7 cellular contexts compared by ENCODE assay signal in the genomic region with DNA sequence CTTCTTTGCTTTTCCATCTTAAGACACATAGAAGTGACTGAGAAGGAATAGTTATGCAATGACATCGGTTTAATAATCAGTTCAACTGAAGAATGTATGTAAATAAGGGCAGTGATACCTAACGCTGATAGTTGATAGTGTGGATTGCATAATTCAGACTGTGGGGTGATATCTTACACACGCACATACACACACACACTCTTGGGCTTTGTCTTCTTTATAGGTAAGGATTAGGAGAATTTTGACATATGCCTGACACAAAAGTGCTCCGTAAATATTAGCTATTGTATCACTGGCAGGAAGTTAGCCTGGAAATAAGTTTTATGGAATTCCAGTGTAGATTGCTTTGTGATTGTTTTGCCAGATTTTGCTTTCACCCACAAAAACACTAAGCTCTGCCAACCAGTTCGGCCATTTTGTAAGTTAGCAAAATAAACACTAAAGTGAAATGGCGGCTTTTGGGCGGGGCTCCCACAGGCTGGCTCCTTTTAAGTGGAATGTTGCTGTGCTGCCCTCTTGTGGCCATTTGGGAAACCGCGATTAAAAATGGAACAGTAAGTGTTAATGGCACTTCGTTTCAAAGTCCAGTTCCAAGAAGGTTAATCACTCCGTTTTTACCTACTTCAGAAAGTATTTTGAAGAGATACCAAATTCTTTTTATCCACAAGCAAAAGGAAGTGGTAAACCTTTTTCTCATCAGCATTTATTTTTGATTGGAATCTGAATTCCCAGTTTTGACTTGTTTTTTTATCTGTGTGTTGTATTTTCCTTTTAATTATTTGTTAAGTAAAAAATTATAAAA. TPM values are rescaled to one million over a fixed set of nuclear protein-coding genes. Genes with fewer than 3 reads are reported as not detected.
DNase-seq lines count a peak whose midpoint lies in the region; TF ChIP-seq lines count a peak whose summit lies in the region.

No MANE protein-coding gene starts in this region.

- POLR2A ChIA-PET in OCI-LY7 (lab: Charles Lee), result interaction anchor here (0.6 to 3.4 kb wide), 8 partner anchors 10 to 120 kb away, joined by 3 to 22 read pairs (median 3); a partner anchor contains a TSS

- no peak overlapping the region for H3K4me3 ChIP-seq in Jurkat, Clone E6-1 (ENCODE audit: low read length)
- H3K4me3 ChIP-seq in OCI-LY7 (ENCODE audit: low read depth, low read length, poor library complexity, severe bottlenecking), result peak overlapping the region; percentile 2
- H3K4me3 ChIP-seq in epithelial cell of proximal tubule (ENCODE audit: low read depth, low read length), result no peak overlapping the region

- H3K9me3 ChIP-seq in OCI-LY7 (ENCODE audit: low read length), result no peaks in the 10 kb centered on the region

- peak overlapping the region; percentile 46 for H3K4me2 ChIP-seq in OCI-LY7 (ENCODE audit: low read length)

- peaks cover 100% of the 10 kb centered on the region for H3K79me2 ChIP-seq in OCI-LY7 (ENCODE audit: insufficient read depth, low read depth, low read length)

- H2AFZ ChIP-seq in OCI-LY7 (ENCODE audit: low read length), result no peak overlapping the region

- H3K4me1 ChIP-seq in OCI-LY7 (ENCODE audit: insufficient read depth, low read length, poor library complexity, severe bottlenecking), result peaks cover 73% of the 10 kb centered on the region

- H3K36me3 ChIP-seq in OCI-LY7 (ENCODE audit: insufficient read depth, low read length), result peaks cover 92% of the 10 kb centered on the region

- DNase-seq in GM13977 (ENCODE audit: low spot score) (peak; percentile 68), OCI-LY7 (ENCODE audit: low spot score) (peak; percentile 95), activated T-cell treated with anti-CD3 and anti-CD28 coated beads for 4 hours (peak; percentile 94), epithelial cell of proximal tubule (ENCODE audit: low read depth) (no peak), mucosa of gallbladder (ENCODE audit: low spot score) (peak; percentile 97)
- peak; percentile 93 for DNase-seq in Jurkat, Clone E6-1 (ENCODE audit: low read depth, low spot score)
- peak; percentile 79 to 85 for DNase-seq in stimulated activated CD8-positive, alpha-beta memory T cell treated with anti-CD3 and anti-CD28 coated beads, Interleukin-4, amount 100 ng/mL, for 1 hour (ENCODE audit: low read depth in 2 of 2, low spot score in 1 of 2)

- CTCF ChIA-PET in OCI-LY7 (lab: Charles Lee; ENCODE audit: unreplicated experiment), result interaction anchor here (0.6 to 1.0 kb wide), 3 partner anchors 9 to 110 kb away, joined by 3 to 5 read pairs (median 4); no protein-coding TSS in a partner anchor

- BruUV-seq in OCI-LY7 (replicated peaks; lab: Mats Ljungman, UMichigan), result no TSS peak

- TF ChIP-seq CTCF in GM13977 (IDR thresholded peaks at IDR 0.05; ENCODE audit: extremely low read depth, insufficient read depth, missing control alignments) (peak; percentile 85), OCI-LY7 (conservative IDR thresholded peaks at IDR 0.05; ENCODE audit: low read length) (peak; percentile 99), epithelial cell of proximal tubule (conservative IDR thresholded peaks at IDR 0.05; ENCODE audit: low read depth, low read length) (peak; percentile 86)

- peak overlapping the region; percentile 74 for H3K27ac ChIP-seq in OCI-LY7 (ENCODE audit: low read depth, low read length, poor library complexity, severe bottlenecking)

- H4K20me1 ChIP-seq in OCI-LY7 (ENCODE audit: insufficient read depth, low read length), result peaks cover 5% of the 10 kb centered on the region; the same call in 1 of the 2 replicates

- intact Hi-C loops in OCI-LY7 (cut with micrococcal nuclease; ENCODE audit: unreplicated experiment), result loop anchor here (1.0 kb wide), 3 partner anchors 36 to 121 kb away; no protein-coding TSS in a partner anchor

- no peaks in the 10 kb centered on the region for H3K9me2 ChIP-seq in OCI-LY7 (ENCODE audit: insufficient read depth, low read length)

- in situ Hi-C loops in GM13977 (cut with MboI; ENCODE audit: low pct_unique_long_range_greater_than_20kb, low sequenced_read_pairs, unreplicated experiment), result no loop called here

RNA-seq across cellular contexts. Expression of a gene that starts 17.7 kb away (rescaled TPM):
- 51.1 TPM for polyA plus RNA-seq in Jurkat, Clone E6-1 (2012; ENCODE audit: insufficient read depth, insufficient read length)
- 133 and 169 TPM in 2 replicates for total RNA-seq in OCI-LY7 (2014; rRNA removed; shearing (Covaris generic))
- total RNA-seq in OCI-LY7 (2022), result 213 and 259 TPM in 2 replicates
- total RNA-seq in epithelial cell of proximal tubule, result 19.5 and 26.5 TPM in 2 replicates
- 124 TPM for total RNA-seq in mucosa of gallbladder
